In the genomic region with DNA sequence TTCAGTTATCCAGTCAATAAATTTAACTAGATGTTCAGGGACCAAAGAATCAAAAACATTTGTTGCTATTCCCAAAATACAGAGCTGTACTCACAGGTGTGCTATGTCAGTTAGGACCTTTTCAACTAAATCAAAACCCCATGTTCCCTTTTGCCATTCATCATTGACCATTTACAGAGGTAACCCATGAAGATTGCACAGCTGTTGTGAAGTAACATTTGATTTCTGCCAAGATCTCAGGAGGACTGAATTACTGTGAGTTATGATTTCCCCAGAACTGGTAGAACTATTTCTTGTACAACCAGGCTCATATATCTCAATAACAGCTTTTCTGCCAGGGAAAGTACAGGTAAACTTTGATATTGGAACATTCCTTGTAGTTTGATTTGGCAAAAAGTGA, we compare ENCODE assay signal across 29 cellular contexts.
"Had no signal": no experiment of that assay in that cellular context is flagged by ENCODE, and none has a peak within 500 bp of the region (broad histone marks: within the 10 kb centered on the region; RNA-seq: fewer than 3 reads in every experiment).

No MANE protein-coding gene starts in this region.

- H3K27me3 ChIP-seq: colonic mucosa, neutrophil, sigmoid colon, tibial nerve, upper lobe of left lung had no signal

- ATAC-seq: esophagus mucosa; left colon; mucosa of descending colon; natural killer cell treated with Interleukin-12 subunit alpha and Interleukin-12 subunit beta and Interleukin-15 and Interleukin-18, amount 100 ng/mL, for 72 hours; stimulated activated naive B cell treated with anti-CD40 and anti-IgM and Interleukin-4, amounts not matched to agents 10 μg/mL and 1 μg/mL and 100 μg/mL, for 72 hours had no signal

- H3K36me3 ChIP-seq: colonic mucosa, neutrophil, sigmoid colon, thoracic aorta, tibial nerve, upper lobe of left lung had no signal

- H3K4me1 ChIP-seq: colonic mucosa, parathyroid adenoma, tibial nerve, upper lobe of left lung had no signal

- H3K36me3 Mint-ChIP-seq: immature natural killer cell; naive B cell; natural killer cell treated with Interleukin-12 subunit alpha and Interleukin-12 subunit beta and Interleukin-15 and Interleukin-18, amount 100 ng/mL, for 72 hours; stimulated activated naive B cell treated with anti-CD40 and anti-IgM and Interleukin-4, amounts not matched to agents 10 μg/mL and 1 μg/mL and 100 μg/mL, for 72 hours had no signal

- H3K4me3 Mint-ChIP-seq: central memory CD8-positive, alpha-beta T cell; dendritic cell treated with granulocyte-macrophage colony-stimulating factor and Interleukin-4, amounts not matched to agents 40 ng/mL and 50 ng/mL, for 4 days; endodermal cell; immature natural killer cell; mesothelial cell of epicardium; naive B cell; natural killer cell treated with Interleukin-12 subunit alpha and Interleukin-12 subunit beta and Interleukin-15 and Interleukin-18, amount 100 ng/mL, for 72 hours; neural crest cell; stimulated activated naive B cell treated with anti-CD40 and anti-IgM and Interleukin-4, amounts not matched to agents 10 μg/mL and 1 μg/mL and 100 μg/mL, for 72 hours; stimulated activated naive CD8-positive, alpha-beta T cell treated with anti-CD3 and anti-CD28 coated beads, Interleukin-15, Interleukin-2, amounts not matched to agents 100 ng/mL and 50 ng/mL, for 24 hours had no signal

- DNase-seq: colonic mucosa; effector CD8-positive, alpha-beta T cell; endodermal cell; hypothalamus; immature natural killer cell; islet precursor cell; kidney glomerular epithelial cell; left colon; mesenchymal stem cell; mucosa of descending colon; naive B cell; sigmoid colon; stimulated activated CD4-positive, alpha-beta T cell treated with anti-CD3 and anti-CD28 coated beads, Interleukin-2, amount 100 ng/mL, for 24 hours; stimulated activated CD4-positive, alpha-beta T cell treated with anti-CD3 and anti-CD28 coated beads, Interleukin-4, amount 100 ng/mL, for 4 hours; stimulated activated naive B cell treated with anti-CD40 and anti-IgM and Interleukin-4, amounts not matched to agents 10 μg/mL and 1 μg/mL and 100 μg/mL, for 72 hours; upper lobe of left lung had no signal

- H3K9me3 ChIP-seq: colonic mucosa, mucosa of descending colon, neutrophil, sigmoid colon, thoracic aorta, upper lobe of left lung had no signal

- H3K9ac ChIP-seq: parathyroid adenoma had no signal

- H3K4me3 ChIP-seq: colonic mucosa, mucosa of descending colon, sigmoid colon, thoracic aorta, tibial nerve, upper lobe of left lung had no signal

- H3K27me3 Mint-ChIP-seq: central memory CD8-positive, alpha-beta T cell; dendritic cell treated with granulocyte-macrophage colony-stimulating factor and Interleukin-4, amounts not matched to agents 40 ng/mL and 50 ng/mL, for 4 days; naive B cell; natural killer cell treated with Interleukin-12 subunit alpha and Interleukin-12 subunit beta and Interleukin-15 and Interleukin-18, amount 100 ng/mL, for 72 hours; progenitor cell of endocrine pancreas; stimulated activated naive B cell treated with anti-CD40 and anti-IgM and Interleukin-4, amounts not matched to agents 10 μg/mL and 1 μg/mL and 100 μg/mL, for 72 hours; stimulated activated naive CD8-positive, alpha-beta T cell treated with anti-CD3 and anti-CD28 coated beads, Interleukin-15, Interleukin-2, amounts not matched to agents 100 ng/mL and 50 ng/mL, for 24 hours had no signal

- H3K27ac ChIP-seq: colonic mucosa, epithelial cell of prostate, neutrophil, parathyroid adenoma, sigmoid colon, thoracic aorta, tibial nerve, upper lobe of left lung had no signal

- H3K27ac Mint-ChIP-seq: dendritic cell treated with granulocyte-macrophage colony-stimulating factor and Interleukin-4, amounts not matched to agents 40 ng/mL and 50 ng/mL, for 4 days; endodermal cell; immature natural killer cell; mesothelial cell of epicardium; naive B cell; natural killer cell treated with Interleukin-12 subunit alpha and Interleukin-12 subunit beta and Interleukin-15 and Interleukin-18, amount 100 ng/mL, for 72 hours; progenitor cell of endocrine pancreas; stimulated activated naive B cell treated with anti-CD40 and anti-IgM and Interleukin-4, amounts not matched to agents 10 μg/mL and 1 μg/mL and 100 μg/mL, for 72 hours; stimulated activated naive CD8-positive, alpha-beta T cell treated with anti-CD3 and anti-CD28 coated beads, Interleukin-15, Interleukin-2, amounts not matched to agents 100 ng/mL and 50 ng/mL, for 24 hours had no signal

- H3K4me1 Mint-ChIP-seq: central memory CD8-positive, alpha-beta T cell; endodermal cell; immature natural killer cell; mesothelial cell of epicardium; naive B cell; neural crest cell; stimulated activated naive B cell treated with anti-CD40 and anti-IgM and Interleukin-4, amounts not matched to agents 10 μg/mL and 1 μg/mL and 100 μg/mL, for 72 hours had no signal
